8 cellular contexts compared by ENCODE assay signal in the genomic region with DNA sequence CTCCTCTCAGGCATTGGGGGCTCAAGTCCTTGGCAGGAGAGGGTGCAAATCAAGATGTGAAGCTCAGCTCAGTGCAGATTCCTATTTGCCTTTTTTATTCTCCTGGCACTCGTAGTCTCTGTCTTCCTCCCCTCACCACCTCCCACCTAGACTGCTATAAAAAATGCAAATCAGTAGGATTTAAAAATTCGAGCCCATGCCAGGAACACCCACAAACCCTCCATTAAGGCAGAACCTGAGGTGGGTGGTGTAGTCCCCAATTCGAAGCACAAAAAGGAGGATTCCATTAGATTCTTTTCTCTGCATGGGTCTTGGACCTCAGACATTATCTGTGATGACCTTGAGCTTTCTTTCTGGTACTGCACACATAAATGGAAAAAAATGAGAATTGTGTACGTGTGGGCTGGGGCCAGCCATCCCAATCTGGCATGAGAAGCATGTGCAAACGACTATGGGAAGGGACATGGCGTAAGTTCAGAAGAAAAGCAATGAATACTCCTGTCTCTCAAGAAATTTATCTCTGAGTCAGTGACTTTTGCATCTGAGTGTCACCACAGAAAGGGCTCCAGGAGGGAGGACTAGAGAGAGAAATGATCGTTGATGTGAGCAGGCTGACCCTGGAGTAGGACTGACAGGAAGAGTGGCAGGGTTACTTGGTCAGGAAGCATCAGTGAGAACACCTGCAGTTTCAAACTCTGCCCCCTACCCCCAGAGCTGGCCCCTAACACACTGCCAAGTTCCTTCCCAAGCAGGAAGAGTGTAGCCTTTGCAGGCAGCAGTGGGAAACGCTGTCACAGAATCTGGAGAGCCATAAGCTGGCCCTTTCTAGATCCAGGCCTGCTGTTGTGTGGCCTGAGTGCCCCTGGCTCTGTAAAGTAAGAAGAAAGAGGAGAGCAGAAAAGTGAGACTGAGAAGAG. TPM values are rescaled to one million over a fixed set of nuclear protein-coding genes. Genes with fewer than 3 reads are reported as not detected.
DNase-seq lines count a peak whose midpoint lies in the region; ATAC-seq and TF ChIP-seq lines count a peak whose summit lies in the region.

No MANE protein-coding gene starts in this region.

- H3K36me3 ChIP-seq in CD8-positive, alpha-beta T cell (ENCODE audit: insufficient read depth, low read length): no peaks in the 10 kb centered on the region
- H3K36me3 ChIP-seq in MG63 (no peaks in the 10 kb centered on the region), duodenal mucosa (ENCODE audit: control insufficient read depth in 1 of 2, insufficient read depth in 2 of 2, low read length in 2 of 2) (no peaks in the 10 kb centered on the region), neural progenitor cell (no peaks in the 10 kb centered on the region)

- peak in 2 of 7 experiments; percentile 7 to 48 for DNase-seq in CD8-positive, alpha-beta T cell
- DNase-seq in MG63 (no peak), neural progenitor cell (ENCODE audit: low spot score) (peak; percentile 25), omental fat pad (ENCODE audit: low spot score) (no peak), kidney tubule cell (ENCODE audit: low spot score) (no peak), AML-193 (lab: John Stamatoyannopoulos, UW) (no peak)
- no peak for DNase-seq in effector CD4-positive, alpha-beta T cell

- peaks cover 9% of the 10 kb centered on the region for H3K4me1 ChIP-seq in CD8-positive, alpha-beta T cell (ENCODE audit: insufficient read depth, low read length)
- H3K4me1 ChIP-seq in duodenal mucosa (ENCODE audit: control insufficient read depth in 1 of 2, insufficient read depth in 2 of 2, low read length in 2 of 2) (peaks cover 39 to 48% of the 10 kb centered on the region in 2 donors), neural progenitor cell (peaks cover 43% of the 10 kb centered on the region)

- H3K79me2 ChIP-seq in neural progenitor cell (ENCODE audit: low read depth): peaks cover 27% of the 10 kb centered on the region

- no peaks in the 10 kb centered on the region for H3K9me3 Mint-ChIP-seq in CD8-positive, alpha-beta T cell
- H3K9me3 Mint-ChIP-seq in neural progenitor cell: no peaks in the 10 kb centered on the region

- CTCF ChIA-PET in CD8-positive, alpha-beta T cell (lab: Charles Lee): interaction anchor here (1.6 to 2.1 kb wide), 3 partner anchors 9 to 229 kb away, joined by 5 to 6 read pairs (median 6); no protein-coding TSS in a partner anchor

- peaks cover 27% of the 10 kb centered on the region for H3K27me3 Mint-ChIP-seq in CD8-positive, alpha-beta T cell (ENCODE audit: low read depth)
- H3K27me3 Mint-ChIP-seq in neural progenitor cell (ENCODE audit: insufficient read depth, low read depth): peaks cover 30% of the 10 kb centered on the region

- H3K4me3 ChIP-seq in CD8-positive, alpha-beta T cell (ENCODE audit: low read depth, low read length): peak overlapping the region; percentile 74
- H3K4me3 ChIP-seq in MG63: peak overlapping the region; percentile 56
- H3K4me3 ChIP-seq in duodenal mucosa (ENCODE audit: low read depth in 1 of 2, low read length in 2 of 2): peak overlapping the region; percentile 81 to 84
- H3K4me3 ChIP-seq in neural progenitor cell: peak overlapping the region; percentile 57

- peak overlapping the region; percentile 93 for H3K4me2 ChIP-seq in neural progenitor cell

- H3K9ac ChIP-seq in duodenal mucosa (ENCODE audit: low read depth in 1 of 2, low read length in 2 of 2): peak overlapping the region; percentile 65 to 69
- no peak overlapping the region for H3K9ac ChIP-seq in neural progenitor cell

- peaks cover 21% of the 10 kb centered on the region for H3K4me1 Mint-ChIP-seq in CD8-positive, alpha-beta T cell (ENCODE audit: low read depth)
- peaks cover 13% of the 10 kb centered on the region for H3K4me1 Mint-ChIP-seq in neural progenitor cell

- no peak overlapping the region for H3K27ac Mint-ChIP-seq in CD8-positive, alpha-beta T cell
- no peak overlapping the region for H3K27ac Mint-ChIP-seq in neural progenitor cell

- H3K36me3 Mint-ChIP-seq in CD8-positive, alpha-beta T cell: no peaks in the 10 kb centered on the region
- no peaks in the 10 kb centered on the region for H3K36me3 Mint-ChIP-seq in neural progenitor cell

- peaks cover 3% of the 10 kb centered on the region for H3K27me3 ChIP-seq in CD8-positive, alpha-beta T cell (ENCODE audit: insufficient read depth, low read length)
- peaks cover 9% of the 10 kb centered on the region for H3K27me3 ChIP-seq in MG63
- H3K27me3 ChIP-seq in duodenal mucosa (ENCODE audit: control insufficient read depth in 1 of 2, insufficient read depth in 2 of 2, low read length in 2 of 2): peaks cover 4 to 10% of the 10 kb centered on the region in 2 donors
- peaks cover 18% of the 10 kb centered on the region for H3K27me3 ChIP-seq in neural progenitor cell

- H4K20me1 ChIP-seq in neural progenitor cell (ENCODE audit: low read depth): peaks cover 31% of the 10 kb centered on the region

- H3F3A ChIP-seq in neural progenitor cell (ENCODE audit: low read depth): peaks cover 56% of the 10 kb centered on the region

- intact Hi-C loops in CD8-positive, alpha-beta T cell (cut with DNase I, micrococcal nuclease): loop anchor here (2.0 kb wide), 2 partner anchors 17 to 23 kb away; a partner anchor contains a TSS

- no peak for TF ChIP-seq CTCF in CD8-positive, alpha-beta T cell (IDR thresholded peaks at IDR 0.05)
- no peak for TF ChIP-seq CTCF in neural progenitor cell (IDR thresholded peaks at IDR 0.05)
- TF ChIP-seq CTCF in omental fat pad (IDR thresholded peaks at IDR 0.05): no peak

- H3K27ac ChIP-seq in CD8-positive, alpha-beta T cell (ENCODE audit: low read depth, low read length): no peak overlapping the region
- H3K27ac ChIP-seq in duodenal mucosa (ENCODE audit: low read depth, low read length): no peak overlapping the region
- H3K27ac ChIP-seq in neural progenitor cell: no peak overlapping the region

- H3K9me3 ChIP-seq in CD8-positive, alpha-beta T cell (ENCODE audit: low read length): no peaks in the 10 kb centered on the region
- no peaks in the 10 kb centered on the region for H3K9me3 ChIP-seq in MG63
- no peaks in the 10 kb centered on the region for H3K9me3 ChIP-seq in duodenal mucosa (ENCODE audit: control insufficient read depth in 1 of 2, low read length in 2 of 2)
- H3K9me3 ChIP-seq in neural progenitor cell (ENCODE audit: low read depth): no peaks in the 10 kb centered on the region

- H3K4me3 Mint-ChIP-seq in CD8-positive, alpha-beta T cell: peak overlapping the region; percentile 91
- peak overlapping the region; percentile 78 for H3K4me3 Mint-ChIP-seq in neural progenitor cell

- no peak overlapping the region for H2AFZ ChIP-seq in neural progenitor cell (replicated peaks)

- ATAC-seq in CD8-positive, alpha-beta T cell: no peak
- ATAC-seq in omental fat pad (ENCODE audit: low FRiP score): no peak

- POLR2A ChIA-PET in CD8-positive, alpha-beta T cell (lab: Charles Lee): interaction anchor here (0.8 to 2.9 kb wide), 4 partner anchors 8 to 17 kb away, joined by 3 to 17 read pairs (median 3); a partner anchor contains a TSS

RNA-seq across cellular contexts. Expression of a gene that starts 1.7 kb away (rescaled TPM):
- total RNA-seq in CD8-positive, alpha-beta T cell: under 1 TPM; 0.36 to 0.54 TPM
- 1.1 TPM in 2 replicates for total RNA-seq in MG63 (2014; rRNA removed; shearing (Covaris generic); ENCODE audit: low replicate concordance)
- total RNA-seq in neural progenitor cell (ENCODE audit: low replicate concordance): 2.4 TPM in 1 of 2 replicates, not detected in the other
- 10 to 100 TPM in 1 of 4 donors, 1 to 10 TPM in 3; 2.1 to 21.3 (median 6.6) TPM for total RNA-seq in omental fat pad

RNA-seq across cellular contexts. Expression of a gene that starts 18.2 kb away (rescaled TPM):
- total RNA-seq in CD8-positive, alpha-beta T cell: 10 to 100 TPM; 35.4 to 35.9 TPM
- total RNA-seq in MG63 (2014; rRNA removed; shearing (Covaris generic); ENCODE audit: low replicate concordance): 22.4 and 31.0 TPM in 2 replicates
- total RNA-seq in neural progenitor cell (ENCODE audit: low replicate concordance): 30.4 and 31.9 TPM in 2 replicates
- 10 to 100 TPM; 12.8 to 24.7 (median 21.3) TPM for total RNA-seq in omental fat pad
